In genomic region chr4:119781044-119781443, GRCh38 we compare ENCODE assay signal across 30 cellular contexts.
"Had no signal": no experiment of that assay in that cellular context is flagged by ENCODE, and none has a peak within 500 bp of the region (broad histone marks: within the 10 kb centered on the region; RNA-seq: fewer than 3 reads in every experiment).

No MANE protein-coding gene starts in this region.

- H3K4me3 ChIP-seq: adrenal gland, body of pancreas, breast epithelium, coronary artery, PC-9 had no signal

- H3K4me1 ChIP-seq: adrenal gland, body of pancreas, breast epithelium had no signal

- DNase-seq: activated B cell treated with CpG ODN at 0.5 μM for 24 hours; activated CD4-positive, alpha-beta memory T cell treated with anti-CD3 and anti-CD28 coated beads, Interleukin-2, amount 10 ng/mL, durations not matched to agents 7 days and 5 days; activated CD4-positive, alpha-beta T cell treated with anti-CD3 and anti-CD28 coated beads for 48 hours; activated CD4-positive, CD25-positive, alpha-beta regulatory T cell treated with anti-CD3 and anti-CD28 coated beads, Interleukin-2, amount 50 U/mL, for 72 hours; activated gamma-delta T cell treated with Interleukin-2 at 50 U/mL for 16 hours; activated naive CD4-positive, alpha-beta T cell treated with anti-CD3 and anti-CD28 coated beads for 36 hours; activated T-cell treated with anti-CD3 and anti-CD28 coated beads, Interleukin-2, amount 50 U/mL, for 1 hour; adrenal gland; body of pancreas; Karpas-422; KBM-7; NCI-H1048; NCI-H1417; NCI-H146; NCI-H187; NCI-H2029 treated with DMSO at 0.1 percent for 48 hours; NCI-H446; NCI-H510A treated with DMSO at 0.1 percent for 48 hours; NCI-H526 treated with DMSO at 0.1 percent for 48 hours; NCI-H82; PC-9; Right ventricle myocardium superior; SW 1271; T-helper 1 cell; T-helper 2 cell; T-helper 9 cell had no signal

- H3K27ac ChIP-seq: adrenal gland, body of pancreas, breast epithelium, coronary artery, PC-9, VCaP had no signal

- H2AFZ ChIP-seq: PC-9 had no signal

- H3K9me3 ChIP-seq: adrenal gland, body of pancreas had no signal

- ATAC-seq: activated naive CD4-positive, alpha-beta T cell treated with anti-CD3 and anti-CD28 coated beads, Interleukin-2, amount 50 U/mL, for 72 hours; body of pancreas had no signal

- H3K36me3 ChIP-seq: adrenal gland, breast epithelium had no signal

- H3K27me3 ChIP-seq: adrenal gland, body of pancreas, breast epithelium had no signal

- H3K4me2 ChIP-seq: PC-9 had no signal
